ENCODE assay signal across 17 cellular contexts in the genomic region with DNA sequence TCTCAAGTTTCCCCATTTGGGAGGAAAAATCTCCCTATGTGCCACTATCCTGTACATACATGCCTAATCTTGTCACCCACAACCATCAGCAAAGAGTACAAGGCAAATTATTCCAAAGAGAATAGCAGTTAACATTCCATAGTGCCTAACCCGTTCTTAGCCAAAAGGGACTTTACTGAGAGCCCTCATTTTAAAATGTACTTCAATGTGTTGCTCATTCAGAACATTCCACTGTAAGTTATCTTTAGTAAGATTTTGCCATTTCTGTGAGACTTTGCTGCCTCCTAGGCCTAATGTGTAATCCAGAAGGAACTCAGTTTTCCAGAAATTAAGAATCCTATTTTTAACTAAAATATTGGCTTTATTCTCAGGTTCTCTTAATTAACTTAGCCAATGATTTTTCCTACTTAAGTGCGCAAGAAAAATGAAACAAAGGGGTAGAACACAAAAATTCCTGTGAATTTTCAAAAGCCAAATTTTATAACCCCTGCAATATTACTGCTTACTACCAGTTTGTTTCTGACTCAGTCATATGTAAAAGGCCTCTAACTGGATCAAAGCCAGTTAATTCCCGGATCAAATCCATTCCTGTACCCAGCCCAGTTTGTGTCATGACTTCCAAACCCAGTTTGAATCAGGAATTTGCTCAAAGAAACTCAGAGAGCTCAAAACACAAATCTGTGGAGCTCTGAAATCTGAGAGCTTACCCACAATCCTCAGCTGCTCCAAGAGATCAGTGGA. TPM values are rescaled to one million over a fixed set of nuclear protein-coding genes. Genes with fewer than 3 reads are reported as not detected.
DNase-seq lines count a peak whose midpoint lies in the region; ATAC-seq and TF ChIP-seq lines count a peak whose summit lies in the region.
"Had no signal": no experiment of that assay in that cellular context is flagged by ENCODE, and none has a peak within 500 bp of the region (broad histone marks: within the 10 kb centered on the region; RNA-seq: fewer than 3 reads in every experiment).

No MANE protein-coding gene starts in this region.

- DNase-seq in AG09309 (ENCODE audit: low read depth) (peak; percentile 18), IMR-90 (peak; percentile 26), MCF 10A (ENCODE audit: unreplicated experiment) (no peak), iris pigment epithelial cell (ENCODE audit: low read depth) (peak; percentile 24), caudate nucleus (lab: John Stamatoyannopoulos, UW) (no peak), lower leg skin (ENCODE audit: low spot score in 2 of 2) (no peak), KG1 (lab: John Stamatoyannopoulos, UW) (no peak)
- DNase-seq: activated CD8-positive, alpha-beta memory T cell treated with anti-CD3 and anti-CD28 coated beads, Interleukin-2, amount 50 U/mL, for 48 hours; AML-193; mucosa of descending colon; NCI-H187 treated with DMSO at 0.1 percent for 48 hours; NCI-H446 treated with DMSO at 0.1 percent for 48 hours; substantia nigra had no signal

- no peak overlapping the region for H2BK15ac ChIP-seq in IMR-90 (ENCODE audit: low read depth, low read length)

- no peak overlapping the region for H3K4ac ChIP-seq in IMR-90 (ENCODE audit: low read depth, low read length)

- no peak overlapping the region for H2BK5ac ChIP-seq in IMR-90 (ENCODE audit: low read depth, low read length, poor library complexity, severe bottlenecking)

- H3K36me3 ChIP-seq in IMR-90 (ENCODE audit: control insufficient read depth, insufficient read depth, low read length): no peaks in the 10 kb centered on the region
- H3K36me3 ChIP-seq: neutrophil had no signal

- H2BK120ac ChIP-seq in IMR-90 (ENCODE audit: low read depth, low read length): no peak overlapping the region

- H3K79me1 ChIP-seq in IMR-90 (ENCODE audit: low read depth in 1 of 2, low read length in 2 of 2): no peaks in the 10 kb centered on the region

- no peak overlapping the region for H2AK9ac ChIP-seq in IMR-90 (replicated peaks; ENCODE audit: low read depth, low read length, poor library complexity)

- no peaks in the 10 kb centered on the region for H3K27me3 Mint-ChIP-seq in MCF 10A (ENCODE audit: insufficient read depth, unreplicated experiment)
- H3K27me3 Mint-ChIP-seq: activated naive CD4-positive, alpha-beta T cell treated with anti-CD3 and anti-CD28 coated beads, Interleukin-2, amount 50 U/mL, for 24 hours had no signal

- H3K9ac ChIP-seq in IMR-90 (ENCODE audit: low read depth, low read length): no peak overlapping the region

- H3K27me3 ChIP-seq in IMR-90 (ENCODE audit: control insufficient read depth, insufficient read depth, low read length): peaks cover 14% of the 10 kb centered on the region

- no TSS peak for BruUV-seq in IMR-90 (replicated peaks; lab: Mats Ljungman, UMichigan)
- BruUV-seq in MCF 10A (replicated peaks; lab: Mats Ljungman, UMichigan): TSS peak; percentile 62

- H2AFZ ChIP-seq in IMR-90 (replicated peaks; ENCODE audit: low read length, poor library complexity): no peak overlapping the region

- H3K27ac ChIP-seq in IMR-90 (ENCODE audit: insufficient read depth, low read length) (no peak overlapping the region), caudate nucleus (ENCODE audit: low read depth, low read length) (no peak overlapping the region)
- H3K27ac ChIP-seq: neutrophil had no signal

- no peak overlapping the region for H2BK20ac ChIP-seq in IMR-90 (ENCODE audit: low read depth, low read length)

- ATAC-seq in IMR-90 (ENCODE audit: low read depth) (peak; percentile 40), GM19467 (IDR thresholded peaks at IDR 0.05; ENCODE audit: unreplicated experiment) (no peak)
- ATAC-seq: mucosa of descending colon had no signal

- peaks cover 2% of the 10 kb centered on the region; the same call in 1 of the 2 replicates for H3K4me1 ChIP-seq in IMR-90 (ENCODE audit: control insufficient read depth, insufficient read depth, low read length)

- H4K5ac ChIP-seq in IMR-90 (ENCODE audit: low read depth, low read length): no peak overlapping the region

- intact Hi-C loops in IMR-90 (cut with micrococcal nuclease) (no loop called here), MCF 10A (cut with micrococcal nuclease) (no loop called here), lower leg skin (cut with DNase I; ENCODE audit: low total_unique reads) (loop anchor here (10.0 kb wide), 1 partner anchor 364 kb away; a partner anchor contains a TSS)

- TF ChIP-seq CTCF in AG09309 (IDR thresholded peaks at IDR 0.05; ENCODE audit: control insufficient read depth, insufficient read depth, low read depth, low read length, missing control alignments): no peak
- TF ChIP-seq CTCF in IMR-90 (conservative IDR thresholded peaks at IDR 0.05; ENCODE audit: low read depth, low read length): no peak
- TF ChIP-seq CTCF in MCF 10A (IDR thresholded peaks at IDR 0.05; ENCODE audit: unreplicated experiment): no peak
- no peak for TF ChIP-seq CTCF in lower leg skin (IDR thresholded peaks at IDR 0.05)

- H3K4me2 ChIP-seq in IMR-90 (ENCODE audit: low read depth, low read length): no peak overlapping the region

- no peak for TF ChIP-seq POLR2A in IMR-90 (IDR thresholded peaks at IDR 0.05; ENCODE audit: low read depth, low read length)
- TF ChIP-seq POLR2A in lower leg skin (IDR thresholded peaks at IDR 0.05): no peak

- H2AK5ac ChIP-seq in IMR-90 (ENCODE audit: low read depth, low read length): no peak overlapping the region

- no peaks in the 10 kb centered on the region for H4K20me1 ChIP-seq in IMR-90 (ENCODE audit: insufficient read depth, low read length)

- no peaks in the 10 kb centered on the region for H3K9me1 ChIP-seq in IMR-90 (ENCODE audit: insufficient read depth, low read length)

- H3K56ac ChIP-seq in IMR-90 (ENCODE audit: extremely low read depth, insufficient read depth, low read length): no peak overlapping the region

- POLR2A ChIA-PET in IMR-90 (lab: Charles Lee; ENCODE audit: unreplicated experiment): no interaction called here
- POLR2A ChIA-PET in MCF 10A (lab: Yijun Ruan, JAX): interaction anchor here (0.6 to 6.9 kb wide), 12 partner anchors 10 to 649 kb away, joined by 3 to 84 read pairs (median 4); a partner anchor contains a TSS

- H3K36me3 Mint-ChIP-seq in MCF 10A (ENCODE audit: insufficient read depth, unreplicated experiment): no peaks in the 10 kb centered on the region
- H3K36me3 Mint-ChIP-seq: activated naive CD4-positive, alpha-beta T cell treated with anti-CD3 and anti-CD28 coated beads, Interleukin-2, amount 50 U/mL, for 24 hours had no signal

- H3K9me3 Mint-ChIP-seq in MCF 10A (ENCODE audit: unreplicated experiment): peaks cover 8% of the 10 kb centered on the region
- H3K9me3 Mint-ChIP-seq: activated naive CD4-positive, alpha-beta T cell treated with anti-CD3 and anti-CD28 coated beads, Interleukin-2, amount 50 U/mL, for 24 hours had no signal

- dilution Hi-C loops in IMR-90 (cut with HindIII; ENCODE audit: low sequenced_read_pairs, unreplicated experiment): no loop called here

- H3K4me3 ChIP-seq in AG09309 (ENCODE audit: control insufficient read depth, low read depth, low read length): no peak overlapping the region
- no peak overlapping the region for H3K4me3 ChIP-seq in IMR-90 (ENCODE audit: insufficient read depth, low read depth, low read length)
- H3K4me3 ChIP-seq in lower leg skin (ENCODE audit: low read depth, poor library complexity, severe bottlenecking): no peak overlapping the region
- H3K4me3 ChIP-seq: mucosa of descending colon had no signal

- no peaks in the 10 kb centered on the region for H3K9me3 ChIP-seq in IMR-90 (ENCODE audit: control insufficient read depth, insufficient read depth, low read length)
- H3K9me3 ChIP-seq: mucosa of descending colon, neutrophil had no signal

- no peak overlapping the region for H3K14ac ChIP-seq in IMR-90 (replicated peaks; ENCODE audit: low read depth, low read length)

- H3K18ac ChIP-seq in IMR-90 (ENCODE audit: low read depth, low read length): no peak overlapping the region

- no peak overlapping the region for H3K23ac ChIP-seq in IMR-90 (ENCODE audit: low read depth, low read length)

- H4K91ac ChIP-seq in IMR-90 (ENCODE audit: insufficient read depth, low read depth, low read length): no peak overlapping the region

- H3K4me1 Mint-ChIP-seq in MCF 10A (ENCODE audit: insufficient read depth, unreplicated experiment): no peaks in the 10 kb centered on the region

- H4K8ac ChIP-seq in IMR-90 (ENCODE audit: low read depth in 2 of 2, low read length in 2 of 2): no peak overlapping the region

- CTCF ChIA-PET in IMR-90 (lab: Yijun Ruan, JAX) (interaction anchor here (0.8 to 1.5 kb wide), 2 partner anchors 10 kb away, joined by 3 to 4 read pairs; no protein-coding TSS in a partner anchor), MCF 10A (lab: Yijun Ruan, JAX) (interaction anchor here (0.6 to 6.2 kb wide), 10 partner anchors 11 to 381 kb away, joined by 3 to 62 read pairs (median 4); a partner anchor contains a TSS)

- 50% methylated on average over 1 of the region's 3 CpGs; no CpG with 5 or more reads in 1 of the 2 experiments for WGBS in IMR-90 (ENCODE audit: extremely low coverage in 2 of 2, insufficient read length in 1 of 2), 2 experiments
- WGBS in lower leg skin, 2 donors: 35 to 43% methylated on average over 3 of the region's 3 CpGs

- H3K4me3 Mint-ChIP-seq in MCF 10A (ENCODE audit: unreplicated experiment): no peak overlapping the region
- H3K4me3 Mint-ChIP-seq: T-helper 1 cell treated with Interleukin-12 subunit alpha and Interleukin-12 subunit beta and Interleukin-4 antibody, amounts not matched to agents 30 μg/mL and 1 μg/mL, for 36 hours had no signal

- no peak for TF ChIP-seq RAD21 in IMR-90 (IDR thresholded peaks at IDR 0.05; ENCODE audit: low read length)

- in situ Hi-C loops in IMR-90 (cut with MboI; ENCODE audit: low sequenced_read_pairs): no loop called here

- H3K27ac Mint-ChIP-seq in MCF 10A (ENCODE audit: low read depth, unreplicated experiment): no peak overlapping the region
- H3K27ac Mint-ChIP-seq: activated naive CD4-positive, alpha-beta T cell treated with anti-CD3 and anti-CD28 coated beads, Interleukin-2, amount 50 U/mL, for 24 hours; T-helper 1 cell treated with Interleukin-12 subunit alpha and Interleukin-12 subunit beta and Interleukin-4 antibody, amounts not matched to agents 30 μg/mL and 1 μg/mL, for 36 hours had no signal

RNA-seq across cellular contexts. Expression of a gene that starts 11.4 kb away (rescaled TPM):
- total RNA-seq in IMR-90 (2012; rRNA removed) (48.9 TPM in 2 replicates), MCF 10A (2022) (85.4 and 111 TPM in 2 replicates), lower leg skin (100 to 1,000 TPM in 1 of 4 donors, 10 to 100 TPM in 3; 59.1 to 100 (median 82.2) TPM)
- 95.4 and 121 TPM in 2 replicates for polyA plus RNA-seq in IMR-90 (2012; rRNA removed)
- 115 and 152 TPM in 2 replicates for polyA plus RNA-seq in IMR-90 (2012; cell fraction: cytosol; rRNA removed)
- 146 and 244 TPM in 2 replicates for polyA plus RNA-seq in IMR-90 (2012; cell fraction: nucleus; rRNA removed; ENCODE audit: low replicate concordance)

RNA-seq across cellular contexts. Expression of a gene that starts 17.4 kb away (rescaled TPM):
- 4.3 and 4.7 TPM in 2 replicates for total RNA-seq in IMR-90 (2012; rRNA removed)
- polyA plus RNA-seq in IMR-90 (2012; rRNA removed): 13.0 and 15.4 TPM in 2 replicates
- 20.6 and 27.3 TPM in 2 replicates for polyA plus RNA-seq in IMR-90 (2012; cell fraction: cytosol; rRNA removed)
- 46.8 and 78.0 TPM in 2 replicates for polyA plus RNA-seq in IMR-90 (2012; cell fraction: nucleus; rRNA removed; ENCODE audit: low replicate concordance)
- 48.9 and 49.2 TPM in 2 replicates for total RNA-seq in MCF 10A (2022)
- total RNA-seq in lower leg skin: 10 to 100 TPM; 16.9 to 37.0 (median 31.3) TPM

RNA-seq across cellular contexts. Expression of a gene that starts 19.6 kb away (rescaled TPM):
- total RNA-seq in IMR-90 (2012; rRNA removed): 465 and 524 TPM in 2 replicates
- 548 and 630 TPM in 2 replicates for polyA plus RNA-seq in IMR-90 (2012; rRNA removed)
- polyA plus RNA-seq in IMR-90 (2012; cell fraction: cytosol; rRNA removed): 522 and 1,067 TPM in 2 replicates
- 571 and 1,090 TPM in 2 replicates for polyA plus RNA-seq in IMR-90 (2012; cell fraction: nucleus; rRNA removed; ENCODE audit: low replicate concordance)
- total RNA-seq in MCF 10A (2022): 495 and 510 TPM in 2 replicates
- total RNA-seq in lower leg skin: 100 to 1,000 TPM; 359 to 470 (median 422) TPM

RNA-seq across cellular contexts. Expression of a gene that starts 29.2 kb away (rescaled TPM):
- 1.1 and 1.4 TPM in 2 replicates for total RNA-seq in IMR-90 (2012; rRNA removed)
- 1.7 and 2.6 TPM in 2 replicates for polyA plus RNA-seq in IMR-90 (2012; rRNA removed)
- polyA plus RNA-seq in IMR-90 (2012; cell fraction: cytosol; rRNA removed): 1.5 and 2.6 TPM in 2 replicates
- polyA plus RNA-seq in IMR-90 (2012; cell fraction: nucleus; rRNA removed; ENCODE audit: low replicate concordance): 2.1 and 4.8 TPM in 2 replicates
- total RNA-seq in MCF 10A (2022): 9.0 and 18.5 TPM in 2 replicates
- total RNA-seq in lower leg skin: 1 to 10 TPM; 1.3 to 3.3 (median 2.6) TPM

RNA-seq across cellular contexts. Expression of a gene that starts 38.0 kb away (rescaled TPM):
- total RNA-seq in IMR-90 (2012; rRNA removed): 306 and 330 TPM in 2 replicates
- polyA plus RNA-seq in IMR-90 (2012; rRNA removed): 1,099 and 1,100 TPM in 2 replicates
- 570 and 893 TPM in 2 replicates for polyA plus RNA-seq in IMR-90 (2012; cell fraction: cytosol; rRNA removed)
- 435 and 685 TPM in 2 replicates for polyA plus RNA-seq in IMR-90 (2012; cell fraction: nucleus; rRNA removed; ENCODE audit: low replicate concordance)
- total RNA-seq in MCF 10A (2022): 870 and 1,140 TPM in 2 replicates
- total RNA-seq in lower leg skin: 100 to 1,000 TPM; 242 to 326 (median 317) TPM

Comparison
In these comparisons a context has a peak if more than half of its experiments do, and no peak if none do; other contexts are left out.
1. DNase-seq: peak in AG09309 (single experiment), IMR-90 (single experiment) and iris pigment epithelial cell (single experiment); none in MCF 10A (single experiment), caudate nucleus (0 of 61), lower leg skin (0 of 2) and KG1 (single experiment).